ENCODE assay signal across 16 cellular contexts in genomic region chr2:39150102-39150562, GRCh38.
"Had no signal": no experiment of that assay in that cellular context is flagged by ENCODE, and none has a peak within 500 bp of the region (broad histone marks: within the 10 kb centered on the region; RNA-seq: fewer than 3 reads in every experiment).

No MANE protein-coding gene starts in this region.

- H3K27ac Mint-ChIP-seq: activated CD4-positive, alpha-beta memory T cell treated with anti-CD3 and anti-CD28 coated beads for 36 hours; activated naive CD4-positive, alpha-beta T cell treated with anti-CD3 and anti-CD28 coated beads for 36 hours; activated T-cell treated with anti-CD3 and anti-CD28 coated beads, Interleukin-2, amount 50 U/mL, for 72 hours; nephron progenitor cell had no signal

- H3K36me3 Mint-ChIP-seq: activated CD4-positive, alpha-beta memory T cell treated with anti-CD3 and anti-CD28 coated beads for 36 hours had no signal

- H3K27me3 ChIP-seq: body of pancreas, gastrocnemius medialis, heart right ventricle, pancreas had no signal

- DNase-seq: activated CD4-positive, alpha-beta memory T cell treated with anti-CD3 and anti-CD28 coated beads for 36 hours; activated CD4-positive, alpha-beta T cell treated with anti-CD3 and anti-CD28 coated beads for 1 hour; activated CD8-positive, alpha-beta memory T cell treated with anti-CD3 and anti-CD28 coated beads, Interleukin-2, amount 50 U/mL, for 4 hours; activated naive CD4-positive, alpha-beta T cell treated with anti-CD3 and anti-CD28 coated beads for 36 hours; activated T-cell treated with anti-CD3 and anti-CD28 coated beads, Interleukin-2, amount 50 U/mL, for 72 hours; body of pancreas; effector memory CD4-positive, alpha-beta T cell; gastrocnemius medialis; heart right ventricle; kidney; left ventricle myocardium inferior; mesenchymal stem cell; nephron progenitor cell; pancreas; stimulated activated CD4-positive, alpha-beta T cell treated with anti-CD3 and anti-CD28 coated beads, Interleukin-4, amount 100 ng/mL, for 24 hours had no signal

- H3K36me3 ChIP-seq: gastrocnemius medialis, heart right ventricle, left ventricle myocardium inferior, pancreas had no signal

- H3K9me3 Mint-ChIP-seq: activated CD4-positive, alpha-beta memory T cell treated with anti-CD3 and anti-CD28 coated beads for 36 hours; activated naive CD4-positive, alpha-beta T cell treated with anti-CD3 and anti-CD28 coated beads for 36 hours; activated T-cell treated with anti-CD3 and anti-CD28 coated beads, Interleukin-2, amount 50 U/mL, for 72 hours; central memory CD8-positive, alpha-beta T cell; nephron progenitor cell had no signal

- ATAC-seq: activated T-cell treated with anti-CD3 and anti-CD28 coated beads, Interleukin-2, amount 50 U/mL, for 72 hours; body of pancreas; gastrocnemius medialis; heart right ventricle; pancreas had no signal

- H3K4me1 ChIP-seq: body of pancreas, heart right ventricle, left ventricle myocardium inferior, pancreas had no signal

- H3K4me3 Mint-ChIP-seq: activated CD4-positive, alpha-beta memory T cell treated with anti-CD3 and anti-CD28 coated beads for 36 hours; activated naive CD4-positive, alpha-beta T cell treated with anti-CD3 and anti-CD28 coated beads for 36 hours; activated T-cell treated with anti-CD3 and anti-CD28 coated beads, Interleukin-2, amount 50 U/mL, for 72 hours; central memory CD8-positive, alpha-beta T cell; nephron progenitor cell had no signal

- H3K9me3 ChIP-seq: body of pancreas, gastrocnemius medialis, heart right ventricle, left ventricle myocardium inferior, pancreas had no signal

- H3K4me1 Mint-ChIP-seq: central memory CD8-positive, alpha-beta T cell had no signal

- H3K27me3 Mint-ChIP-seq: activated CD4-positive, alpha-beta memory T cell treated with anti-CD3 and anti-CD28 coated beads for 36 hours; central memory CD8-positive, alpha-beta T cell had no signal

- H3K4me3 ChIP-seq: body of pancreas, gastrocnemius medialis, heart right ventricle, left ventricle myocardium inferior, pancreas had no signal

- H3K27ac ChIP-seq: body of pancreas, gastrocnemius medialis, heart right ventricle, left ventricle myocardium inferior, pancreas had no signal
